20 cellular contexts compared by ENCODE assay signal in the genomic region with DNA sequence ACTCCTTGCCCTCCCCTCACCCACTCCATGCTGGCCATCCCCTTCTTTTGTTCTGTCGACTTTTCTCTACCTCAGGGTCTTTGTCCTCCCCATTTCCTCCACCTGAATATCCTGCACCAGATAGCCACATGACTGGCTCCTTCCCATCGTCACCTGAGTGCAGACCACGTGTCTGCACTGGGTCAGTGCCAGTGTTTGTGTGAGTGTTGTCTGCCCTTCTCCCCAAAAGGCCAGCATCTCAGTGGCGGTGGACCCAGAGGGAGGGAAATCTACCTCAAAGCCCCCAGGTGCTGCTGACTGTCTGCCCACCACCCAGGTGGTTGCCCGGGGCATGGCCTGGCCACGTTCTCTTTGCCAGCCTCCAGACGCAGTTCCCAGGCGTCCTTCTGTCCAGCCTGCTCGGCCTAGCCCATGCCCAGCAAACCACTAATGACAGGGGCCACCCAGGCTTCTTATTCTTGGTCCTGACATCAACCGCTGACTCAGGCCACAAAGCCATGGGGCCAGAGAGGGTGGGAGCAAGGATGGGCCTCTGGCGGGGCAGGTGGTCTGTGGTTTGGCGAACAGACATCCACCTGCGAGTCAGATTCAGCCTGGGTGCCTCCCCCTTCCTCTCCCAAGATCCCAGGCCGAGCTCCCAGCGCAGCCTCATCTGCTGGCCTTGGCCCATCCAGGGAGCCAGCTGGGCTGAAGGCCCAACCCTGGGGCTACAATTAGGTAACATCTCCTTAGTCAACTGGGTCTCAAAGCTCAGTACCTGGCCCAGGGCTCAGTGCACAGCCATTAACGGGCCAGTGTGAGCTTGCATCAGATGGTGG. TPM values are rescaled to one million over a fixed set of nuclear protein-coding genes. Genes with fewer than 3 reads are reported as not detected.
DNase-seq lines count a peak whose midpoint lies in the region; ATAC-seq, FAIRE-seq and TF ChIP-seq lines count a peak whose summit lies in the region.
"Had no signal": no experiment of that assay in that cellular context is flagged by ENCODE, and none has a peak within 500 bp of the region (broad histone marks: within the 10 kb centered on the region; RNA-seq: fewer than 3 reads in every experiment).

No MANE protein-coding gene starts in this region.

- peaks cover 27% of the 10 kb centered on the region for H3K27me3 Mint-ChIP-seq in dendritic cell treated with granulocyte-macrophage colony-stimulating factor and Interleukin-4, amounts not matched to agents 40 ng/mL and 50 ng/mL, for 4 days

- H3K9me3 ChIP-seq in OCI-LY7 (ENCODE audit: low read length): no peaks in the 10 kb centered on the region
- no peaks in the 10 kb centered on the region for H3K9me3 ChIP-seq in prostate gland
- H3K9me3 ChIP-seq in small intestine (ENCODE audit: control insufficient read depth, low read depth): no peaks in the 10 kb centered on the region
- H3K9me3 ChIP-seq in lower lobe of right lung: no peaks in the 10 kb centered on the region
- H3K9me3 ChIP-seq: upper lobe of right lung had no signal

- H3K27me3 ChIP-seq in prostate gland (replicated peaks; ENCODE audit: insufficient read depth) (no peaks in the 10 kb centered on the region), small intestine (ENCODE audit: control insufficient read depth in 2 of 2, insufficient read depth in 2 of 2, low read length in 2 of 2) (no peaks in the 10 kb centered on the region), lower lobe of right lung (ENCODE audit: low read depth) (no peaks in the 10 kb centered on the region)
- H3K27me3 ChIP-seq: dorsolateral prefrontal cortex, upper lobe of right lung had no signal

- POLR2A ChIA-PET in OCI-LY7 (lab: Charles Lee): interaction anchor here (1.1 to 1.6 kb wide), 2 partner anchors 12 to 126 kb away, joined by 4 to 5 read pairs; no protein-coding TSS in a partner anchor

- ATAC-seq in lower lobe of right lung (no peak), HG02588 (IDR thresholded peaks at IDR 0.05; ENCODE audit: unreplicated experiment) (no peak)
- ATAC-seq: upper lobe of right lung had no signal

- peak overlapping the region; percentile 62 for H3K27ac Mint-ChIP-seq in dendritic cell treated with granulocyte-macrophage colony-stimulating factor and Interleukin-4, amounts not matched to agents 40 ng/mL and 50 ng/mL, for 4 days
- H3K27ac Mint-ChIP-seq: nephron had no signal

- H3K36me3 Mint-ChIP-seq in dendritic cell treated with granulocyte-macrophage colony-stimulating factor and Interleukin-4, amounts not matched to agents 40 ng/mL and 50 ng/mL, for 4 days (ENCODE audit: low read depth): peaks cover 6% of the 10 kb centered on the region

- H3K9me3 Mint-ChIP-seq in dendritic cell treated with granulocyte-macrophage colony-stimulating factor and Interleukin-4, amounts not matched to agents 40 ng/mL and 50 ng/mL, for 4 days: no peaks in the 10 kb centered on the region
- H3K9me3 Mint-ChIP-seq: nephron had no signal

- no peaks in the 10 kb centered on the region for H3K79me2 ChIP-seq in OCI-LY7 (ENCODE audit: insufficient read depth, low read depth, low read length)

- intact Hi-C loops in OCI-LY7 (cut with micrococcal nuclease; ENCODE audit: unreplicated experiment): loop anchor here (5.0 kb wide), 1 partner anchor 77 kb away; no protein-coding TSS in a partner anchor
- intact Hi-C loops in dendritic cell treated with granulocyte-macrophage colony-stimulating factor and Interleukin-4, amounts not matched to agents 40 ng/mL and 50 ng/mL, for 4 days (cut with micrococcal nuclease): no loop called here
- intact Hi-C loops in prostate gland (cut with DNase I): loop anchor here (10.0 kb wide), 1 partner anchor 315 kb away; a partner anchor contains a TSS
- intact Hi-C loops in lower lobe of right lung (cut with DNase I): no loop called here

- peak overlapping the region; percentile 52 for H3K27ac ChIP-seq in OCI-LY7 (ENCODE audit: low read depth, low read length, poor library complexity, severe bottlenecking)
- H3K27ac ChIP-seq in prostate gland: no peak overlapping the region
- H3K27ac ChIP-seq in small intestine (ENCODE audit: low read depth in 1 of 2, low read length in 1 of 2): no peak overlapping the region
- no peak overlapping the region for H3K27ac ChIP-seq in lower lobe of right lung
- H3K27ac ChIP-seq: upper lobe of right lung had no signal

- no peak overlapping the region for H3K4me3 Mint-ChIP-seq in dendritic cell treated with granulocyte-macrophage colony-stimulating factor and Interleukin-4, amounts not matched to agents 40 ng/mL and 50 ng/mL, for 4 days
- H3K4me3 Mint-ChIP-seq: nephron had no signal

- no peaks in the 10 kb centered on the region for H3K9me2 ChIP-seq in OCI-LY7 (ENCODE audit: insufficient read depth, low read length)

- peak; percentile 67 for FAIRE-seq in GM12891 (lab: Jason Lieb, UNC)
- no peak for FAIRE-seq in small intestine (lab: Jason Lieb, UNC)
- no peak for FAIRE-seq in HTR-8/SVneo (lab: Jason Lieb, UNC)

- BruUV-seq in OCI-LY7 (replicated peaks; lab: Mats Ljungman, UMichigan): no TSS peak

- H3K4me3 ChIP-seq in OCI-LY7 (ENCODE audit: low read depth, low read length, poor library complexity, severe bottlenecking) (no peak overlapping the region), prostate gland (no peak overlapping the region), small intestine (ENCODE audit: low read depth in 1 of 2, low read length in 2 of 2) (no peak overlapping the region), lower lobe of right lung (no peak overlapping the region)
- H3K4me3 ChIP-seq: dorsolateral prefrontal cortex, skin epidermis, upper lobe of right lung had no signal

- CTCF ChIA-PET in OCI-LY7 (lab: Charles Lee; ENCODE audit: unreplicated experiment): interaction anchor here (0.6 to 1.0 kb wide), 3 partner anchors 14 to 65 kb away, joined by 3 read pairs; no protein-coding TSS in a partner anchor

- TF ChIP-seq POLR2A in GM12891 (IDR thresholded peaks at IDR 0.05; ENCODE audit: low read depth, low read length) (no peak), prostate gland (IDR thresholded peaks at IDR 0.05) (no peak)

- WGBS in prostate gland: 64% methylated on average over 13 of the region's 16 CpGs
- WGBS in small intestine, 3 donors: 80 to 86% (median 84%) methylated on average over 16 of the region's 16 CpGs

- H3K4me1 ChIP-seq in OCI-LY7 (ENCODE audit: insufficient read depth, low read length, poor library complexity, severe bottlenecking) (peaks cover 65% of the 10 kb centered on the region), prostate gland (replicated peaks) (peaks cover 8% of the 10 kb centered on the region), small intestine (ENCODE audit: control insufficient read depth in 2 of 2, insufficient read depth in 1 of 2, low read depth in 1 of 2, low read length in 1 of 2) (no peaks in the 10 kb centered on the region), lower lobe of right lung (peaks cover 24% of the 10 kb centered on the region)

- TF ChIP-seq CTCF in OCI-LY7 (conservative IDR thresholded peaks at IDR 0.05; ENCODE audit: low read length): no peak
- TF ChIP-seq CTCF in prostate gland (IDR thresholded peaks at IDR 0.05): no peak
- TF ChIP-seq CTCF in lower lobe of right lung (IDR thresholded peaks at IDR 0.05): no peak

- H4K20me1 ChIP-seq in OCI-LY7 (ENCODE audit: insufficient read depth, low read length): no peaks in the 10 kb centered on the region

- DNase-seq in GM12891 (ENCODE audit: insufficient read length, low spot score) (no peak), OCI-LY7 (ENCODE audit: low spot score) (peak; percentile 72), prostate gland (ENCODE audit: low spot score) (peak; percentile 60), small intestine (no peak), lower lobe of right lung (no peak), HTR-8/SVneo (ENCODE audit: insufficient read length, low spot score) (no peak)
- DNase-seq: activated CD4-positive, alpha-beta T cell treated with anti-CD3 and anti-CD28 coated beads, Interleukin-2, amount 50 U/mL, for 1 hour; activated gamma-delta T cell treated with Interleukin-2 at 50 U/mL for 16 hours; dorsolateral prefrontal cortex; erythroblast; Kasumi-1; NCI-H1092 treated with DMSO at 0.1 percent for 48 hours; NCI-H2081; NCI-H446 treated with DMSO at 0.1 percent for 48 hours; stimulated activated CD4-positive, alpha-beta T cell treated with anti-CD3 and anti-CD28 coated beads, Interleukin-2, amount 100 ng/mL, for 48 hours; upper lobe of right lung had no signal

- H3K4me2 ChIP-seq in OCI-LY7 (ENCODE audit: low read length): peak overlapping the region; percentile 45

- peak overlapping the region; percentile 81 for H2AFZ ChIP-seq in OCI-LY7 (ENCODE audit: low read length)

- peaks cover 77% of the 10 kb centered on the region for H3K4me1 Mint-ChIP-seq in dendritic cell treated with granulocyte-macrophage colony-stimulating factor and Interleukin-4, amounts not matched to agents 40 ng/mL and 50 ng/mL, for 4 days (ENCODE audit: low read depth)

- H3K36me3 ChIP-seq in OCI-LY7 (ENCODE audit: insufficient read depth, low read length) (no peaks in the 10 kb centered on the region), prostate gland (no peaks in the 10 kb centered on the region), small intestine (ENCODE audit: control insufficient read depth in 2 of 2, insufficient read depth in 2 of 2, low read length in 2 of 2) (no peaks in the 10 kb centered on the region), lower lobe of right lung (no peaks in the 10 kb centered on the region)
- H3K36me3 ChIP-seq: upper lobe of right lung had no signal

TF ChIP-seq in GM12891, 5 proteins besides CTCF, POLR2A, EP300 and RAD21:
- no peak for TF ChIP-seq POU2F2 (IDR thresholded peaks at IDR 0.05; ENCODE audit: low read depth, low read length)

RNA-seq across cellular contexts. Expression of a gene that starts 5.5 kb away (rescaled TPM):
- polyA plus RNA-seq in GM12891 (2012; ENCODE audit: low read depth, missing spikeins): 26.6 TPM
- total RNA-seq in OCI-LY7 (2014; rRNA removed; shearing (Covaris generic)): 6.2 and 13.3 TPM in 2 replicates
- total RNA-seq in OCI-LY7 (2022) (18.1 and 18.3 TPM in 2 replicates), prostate gland (100 to 1,000 TPM; 139 to 183 TPM), lower lobe of right lung (46.6 TPM)
- 10 to 100 TPM; 29.4 to 64.0 (median 44.1) TPM for polyA plus RNA-seq in small intestine

RNA-seq across cellular contexts. Expression of a gene that starts 43.6 kb away (rescaled TPM):
- polyA plus RNA-seq in GM12891 (2012; ENCODE audit: low read depth, missing spikeins): 10.7 TPM
- total RNA-seq in OCI-LY7 (2014; rRNA removed; shearing (Covaris generic)): 18.4 and 26.8 TPM in 2 replicates
- total RNA-seq in OCI-LY7 (2022) (13.4 and 15.8 TPM in 2 replicates), prostate gland (100 to 1,000 TPM in 1 of 2 donors, 10 to 100 TPM in 1; 41.9 to 111 TPM), lower lobe of right lung (25.6 TPM)
- 10 to 100 TPM; 39.3 to 45.6 (median 44.9) TPM for polyA plus RNA-seq in small intestine

RNA-seq across cellular contexts. Expression of a gene that starts 44.4 kb away (rescaled TPM):
- not detected for polyA plus RNA-seq in GM12891 (2012; ENCODE audit: low read depth, missing spikeins)
- 118 and 142 TPM in 2 replicates for total RNA-seq in OCI-LY7 (2014; rRNA removed; shearing (Covaris generic))
- total RNA-seq in OCI-LY7 (2022): 176 and 194 TPM in 2 replicates
- 100 to 1,000 TPM in 1 of 2 donors, 10 to 100 TPM in 1; 77.9 to 136 TPM for total RNA-seq in prostate gland
- polyA plus RNA-seq in small intestine: 10 to 100 TPM; 13.8 to 48.4 (median 19.2) TPM
- total RNA-seq in lower lobe of right lung: 7.7 TPM

Comparison
In these comparisons a context has a peak if more than half of its experiments do, and no peak if none do; other contexts are left out.
1. DNase-seq: peak in OCI-LY7 (single experiment) and prostate gland (single experiment); none in GM12891 (single experiment), small intestine (single experiment), lower lobe of right lung (single experiment) and HTR-8/SVneo (single experiment).
2. intact Hi-C loops: an anchor here in OCI-LY7 (5.0 kb wide) and prostate gland (10.0 kb wide); none called in dendritic cell treated with granulocyte-macrophage colony-stimulating factor and Interleukin-4, amounts not matched to agents 40 ng/mL and 50 ng/mL, for 4 days and lower lobe of right lung.